Comparison of ENCODE assay signal across 21 cellular contexts in genomic region chr12:4943938-4944284, GRCh38. TPM values are rescaled to one million over a fixed set of nuclear protein-coding genes. Genes with fewer than 3 reads are reported as not detected.
DNase-seq lines count a peak whose midpoint lies in the region; ATAC-seq, FAIRE-seq and TF ChIP-seq lines count a peak whose summit lies in the region.
"Had no signal": no experiment of that assay in that cellular context is flagged by ENCODE, and none has a peak within 500 bp of the region (broad histone marks: within the 10 kb centered on the region; RNA-seq: fewer than 3 reads in every experiment).

No MANE protein-coding gene starts in this region.

- peak overlapping the region; percentile 89 for H3K4me2 ChIP-seq in GM12878 (ENCODE audit: control insufficient read depth, insufficient read depth)

- no peaks in the 10 kb centered on the region for H3K9me3 Mint-ChIP-seq in mesothelial cell of epicardium
- H3K9me3 Mint-ChIP-seq: activated T-cell treated with anti-CD3 and anti-CD28 coated beads, Interleukin-2, amount 50 U/mL, for 72 hours had no signal

- SMC1A ChIA-PET in GM12878 (lab: Charles Lee; ENCODE audit: uncharacterized antibody, unreplicated experiment): interaction anchor here (1.4 to 2.3 kb wide), 4 partner anchors 36 to 86 kb away, joined by 3 to 13 read pairs (median 4); no protein-coding TSS in a partner anchor

- TF ChIP-seq POLR2A in GM12878 (IDR thresholded peaks at IDR 0.05; ENCODE audit: low read depth, low read length): no peak

- POLR2A ChIA-PET in GM12878 (lab: Charles Lee): interaction anchor here (1.0 kb wide), 1 partner anchor 86 kb away, joined by 3 read pairs; no protein-coding TSS in a partner anchor

- no TSS peak for BruUV-seq in GM12878 (replicated peaks; lab: Mats Ljungman, UMichigan)

- H3K4me3 Mint-ChIP-seq in mesothelial cell of epicardium: no peak overlapping the region
- H3K4me3 Mint-ChIP-seq: activated T-cell treated with anti-CD3 and anti-CD28 coated beads, Interleukin-2, amount 50 U/mL, for 72 hours had no signal

- no peaks in the 10 kb centered on the region for H3K27me3 ChIP-seq in GM12878 (replicated peaks in 1 of 2; ENCODE audit: control insufficient read depth in 2 of 2, insufficient read depth in 2 of 2, low read length in 1 of 2)
- peaks cover 0 to 5% (median 0%) of the 10 kb centered on the region in 45 donors for H3K27me3 ChIP-seq in dorsolateral prefrontal cortex

- H3K27ac ChIP-seq in GM12878 (ENCODE audit: control insufficient read depth, insufficient read depth) (peak overlapping the region; percentile 94), dorsolateral prefrontal cortex (no peak overlapping the region)
- H3K27ac ChIP-seq: esophagus squamous epithelium, GM23248, heart left ventricle had no signal

- ATAC-seq in GM19025 (IDR thresholded peaks at IDR 0.05; ENCODE audit: low read depth, unreplicated experiment): peak; percentile 25
- ATAC-seq in GM21723 (IDR thresholded peaks at IDR 0.05; ENCODE audit: unreplicated experiment): peak; percentile 34
- ATAC-seq in HG03108 (IDR thresholded peaks at IDR 0.05; ENCODE audit: unreplicated experiment): peak; percentile 22
- ATAC-seq in GM12878: peak; percentile 69; the same call in 1 of the 3 replicates
- ATAC-seq in HG02571 (IDR thresholded peaks at IDR 0.05; ENCODE audit: unreplicated experiment): no peak
- ATAC-seq: activated T-cell treated with anti-CD3 and anti-CD28 coated beads, Interleukin-2, amount 50 U/mL, for 72 hours; heart left ventricle; HepG2 had no signal

- H3K4me1 Mint-ChIP-seq in mesothelial cell of epicardium: no peaks in the 10 kb centered on the region

- H3K36me3 ChIP-seq in GM12878 (ENCODE audit: control insufficient read depth in 2 of 2, insufficient read depth in 2 of 2, low read length in 1 of 2): no peaks in the 10 kb centered on the region
- H3K36me3 ChIP-seq: esophagus squamous epithelium, heart left ventricle had no signal

- no peaks in the 10 kb centered on the region for H3K9me3 ChIP-seq in GM12878 (replicated peaks; ENCODE audit: control insufficient read depth, insufficient read depth, low read length)
- H3K9me3 ChIP-seq: esophagus squamous epithelium, heart left ventricle, SK-N-SH had no signal

- RAD21 ChIA-PET in GM12878 (lab: Charles Lee; ENCODE audit: unreplicated experiment): interaction anchor here (1.9 to 2.4 kb wide), 2 partner anchors 86 to 88 kb away, joined by 4 to 9 read pairs; no protein-coding TSS in a partner anchor

- no peak for FAIRE-seq in GM12878 (lab: Jason Lieb, UNC)
- FAIRE-seq: bronchial epithelial cell, HepG2, islet of Langerhans had no signal

- no peak for TF ChIP-seq EP300 in GM12878 (IDR thresholded peaks at IDR 0.05; ENCODE audit: borderline replicate concordance in 1 of 2, control insufficient read depth in 1 of 2, low read depth in 2 of 2, low read length in 2 of 2)

- CTCF ChIA-PET in GM12878 (lab: Yijun Ruan, JAX): interaction anchor here (1.2 to 2.2 kb wide), 6 partner anchors 9 to 94 kb away, joined by 3 to 6 read pairs (median 4); no protein-coding TSS in a partner anchor

- H3K36me3 Mint-ChIP-seq in mesothelial cell of epicardium: no peaks in the 10 kb centered on the region

- no peak overlapping the region for H3K27ac Mint-ChIP-seq in mesothelial cell of epicardium
- H3K27ac Mint-ChIP-seq: activated T-cell treated with anti-CD3 and anti-CD28 coated beads, Interleukin-2, amount 50 U/mL, for 72 hours had no signal

- DNase-seq in GM12878 (ENCODE audit: low read depth, low spot score): no peak
- DNase-seq in dorsolateral prefrontal cortex: no peak
- no peak for DNase-seq in mesothelial cell of epicardium (ENCODE audit: low spot score in 2 of 2, unreplicated experiment in 2 of 2)
- no peak for DNase-seq in stimulated activated CD4-positive, alpha-beta T cell treated with anti-CD3 and anti-CD28 coated beads, Interleukin-1b, Interleukin-23, amount 100 ng/mL, for 48 hours
- DNase-seq: activated CD4-positive, alpha-beta T cell treated with anti-CD3 and anti-CD28 coated beads, Interleukin-2, amount 50 U/mL, for 1 hour; activated T-cell treated with anti-CD3 and anti-CD28 coated beads, Interleukin-2, amount 50 U/mL, for 72 hours; esophagus squamous epithelium; GM23248; heart left ventricle; mesendoderm; NCI-H2081; NCI-H524; SK-N-SH had no signal

- intact Hi-C loops in GM12878 (cut with micrococcal nuclease; ENCODE audit: unreplicated experiment) (loop anchor here (5.0 kb wide), 1 partner anchor 58 kb away; no protein-coding TSS in a partner anchor), dorsolateral prefrontal cortex (cut with DNase I) (no loop called here)

- in situ Hi-C loops in GM12878 (cut with MboI): no loop called here

- H3K79me2 ChIP-seq in GM12878 (ENCODE audit: control insufficient read depth, insufficient read depth, low read length): no peaks in the 10 kb centered on the region

- H4K20me1 ChIP-seq in GM12878 (ENCODE audit: control insufficient read depth, insufficient read depth): no peaks in the 10 kb centered on the region

- no peak overlapping the region for H3K4me3 ChIP-seq in GM12878
- H3K4me3 ChIP-seq in dorsolateral prefrontal cortex: no peak overlapping the region
- H3K4me3 ChIP-seq: esophagus squamous epithelium, GM23248, heart left ventricle had no signal

- H3K27me3 Mint-ChIP-seq in mesothelial cell of epicardium (ENCODE audit: low read depth): peaks cover 34% of the 10 kb centered on the region

- no peak for TF ChIP-seq RAD21 in GM12878 (IDR thresholded peaks at IDR 0.05; ENCODE audit: insufficient read depth, low read depth, low read length)

- TF ChIP-seq CTCF in GM12878 (IDR thresholded peaks at IDR 0.05 in 2 of 3, conservative IDR thresholded peaks at IDR 0.05 in 1 of 3; ENCODE audit: control insufficient read depth in 2 of 3, extremely low read depth in 1 of 3, insufficient read depth in 1 of 3, low read depth in 3 of 3, low read length in 3 of 3) (no peak), dorsolateral prefrontal cortex (IDR thresholded peaks at IDR 0.05 in 54 of 56, conservative IDR thresholded peaks at IDR 0.05 in 2 of 56; ENCODE audit: low read depth in 1 of 56, partially characterized antibody in 56 of 56) (no peak), mesothelial cell of epicardium (IDR thresholded peaks at IDR 0.05; ENCODE audit: unreplicated experiment) (no peak)

- peak overlapping the region; percentile 29; the same call in 1 of the 2 replicates for H3K9ac ChIP-seq in GM12878 (ENCODE audit: control insufficient read depth, insufficient read depth, low read length)
- H3K9ac ChIP-seq: GM23248, SK-N-SH had no signal

- H2AFZ ChIP-seq in GM12878 (ENCODE audit: control insufficient read depth, low read depth, low read length): peak overlapping the region; percentile 52
- H2AFZ ChIP-seq: GM23248 had no signal

- 37% methylated on average over 4 of the region's 4 CpGs for WGBS in GM12878 (ENCODE audit: insufficient coverage, insufficient replicate concordance, low lambda C conversion rate, missing lambda C conversion rate)

- peaks cover 32% of the 10 kb centered on the region for H3K4me1 ChIP-seq in GM12878 (ENCODE audit: control insufficient read depth, insufficient read depth, low read length)
- H3K4me1 ChIP-seq: esophagus squamous epithelium, heart left ventricle had no signal

TF ChIP-seq in GM12878, 131 proteins besides CTCF, POLR2A, EP300 and RAD21 (continues in another document):
- peak; percentile 6 for TF ChIP-seq MEF2B (IDR thresholded peaks at IDR 0.05; ENCODE audit: partially characterized antibody, poor library complexity, severe bottlenecking)
- no peak for TF ChIP-seq BHLHE40 (IDR thresholded peaks at IDR 0.05; ENCODE audit: borderline replicate concordance in 1 of 2, low read depth in 2 of 2, low read length in 1 of 2)
- TF ChIP-seq SMC3 (IDR thresholded peaks at IDR 0.05; ENCODE audit: borderline replicate concordance, low read length): no peak
- TF ChIP-seq ZNF217 (IDR thresholded peaks at IDR 0.05): 0 out of 2 replicates have a peak, but pooled peaks have one; percentile 39
- TF ChIP-seq PML (IDR thresholded peaks at IDR 0.05; ENCODE audit: low read length): no peak
- TF ChIP-seq NFIC (IDR thresholded peaks at IDR 0.05; ENCODE audit: low read depth, low read length): 0 out of 2 replicates have a peak, but pooled peaks have one; percentile 7
- TF ChIP-seq NR2F1 (conservative IDR thresholded peaks at IDR 0.05): no peak
- no peak for TF ChIP-seq SUZ12 (IDR thresholded peaks at IDR 0.05; ENCODE audit: unreplicated experiment)
- no peak for TF ChIP-seq MXI1 (IDR thresholded peaks at IDR 0.05; ENCODE audit: low read depth, low read length)
- no peak; a peak in 2 of 4 replicates for TF ChIP-seq IKZF2 (IDR thresholded peaks at IDR 0.05)
- peak; percentile 57; the same call in 1 of the 2 replicates for TF ChIP-seq DPF2 (IDR thresholded peaks at IDR 0.05)
- no peak for TF ChIP-seq LARP7 (IDR thresholded peaks at IDR 0.05)

RNA-seq across cellular contexts. Expression of gene KCNA1, which starts 34.2 kb away (rescaled TPM):
- total RNA-seq in GM12878 (2013; cell fraction: nucleolus; rRNA removed): 0.25 and 0.32 TPM in 2 replicates
- 0.68 and 1.1 TPM in 2 replicates for total RNA-seq in GM12878 (2014; rRNA removed)
- 0.58 and 0.69 TPM in 2 replicates for total RNA-seq in GM12878 (2014; rRNA removed; fragmentation: Illumina TruSeq; extraction: Trizol)
- total RNA-seq in GM12878 (2021): 0.36 and 0.72 TPM in 2 replicates
- polyA plus RNA-seq in GM12878 (2011; ENCODE audit: low read depth): 1.6 TPM
- polyA plus RNA-seq in GM12878 (2011; rRNA removed): 0.08 and 0.09 TPM in 2 replicates
- polyA plus RNA-seq in GM12878 (2011; cell fraction: cytosol; rRNA removed): 0.10 and 0.13 TPM in 2 replicates
- polyA plus RNA-seq in GM12878 (2011; cell fraction: nucleus; rRNA removed): 0.06 and 0.19 TPM in 2 replicates
- polyA plus RNA-seq in GM12878 (2012): 2.2 and 2.8 TPM in 2 replicates
- polyA plus RNA-seq in GM12878 (2014; fragmentation: Illumina TruSeq; extraction: Trizol): 0.40 and 0.68 TPM in 2 replicates
- polyA plus RNA-seq in GM12878 (2014; fragmentation: Nextera tagmentation; extraction: Ambion mirVana): under 1 TPM; 0.29 to 0.31 TPM
- polyA plus RNA-seq in GM12878 (2014; rRNA removed): 0.34 and 0.77 TPM in 2 replicates
- under 1 TPM; 0.05 to 0.15 TPM for polyA plus RNA-seq in GM12878 (2016; fragmentation: Nextera tagmentation; extraction: Ambion mirVana)
- polyA minus RNA-seq in GM12878 (2011; rRNA and poly(A)+ RNA removed): 0.31 and 0.59 TPM in 2 replicates
- not detected in 2 replicates for polyA minus RNA-seq in GM12878 (2011; cell fraction: cytosol; rRNA and poly(A)+ RNA removed)
- polyA minus RNA-seq in GM12878 (2011; cell fraction: nucleus; rRNA and poly(A)+ RNA removed): under 0.01 TPM in 1 of 2 replicates, not detected in the other
- total RNA-seq in dorsolateral prefrontal cortex: 100 to 1,000 TPM in 2 of 120 experiments, 10 to 100 TPM in 118; 14.6 to 114 (median 57.5) TPM
- not detected in 3 replicates for total RNA-seq in mesothelial cell of epicardium
- total RNA-seq: bronchial epithelial cell, esophagus squamous epithelium, GM23248, HepG2, MCF 10A had no signal
- polyA plus RNA-seq: GM23248, heart left ventricle, HepG2, SK-N-SH had no signal

Comparison
In these comparisons a context has a peak if more than half of its experiments do, and no peak if none do; other contexts are left out.
1. RNA of gene KCNA1, which starts 34.2 kb away (total RNA-seq): 14.6 to 114 TPM in dorsolateral prefrontal cortex; 0.25 to 1.1 TPM in GM12878 and not detected in mesothelial cell of epicardium; every median in the first group is over 4 times any median in the second.